12 cellular contexts compared by ENCODE assay signal in the genomic region with DNA sequence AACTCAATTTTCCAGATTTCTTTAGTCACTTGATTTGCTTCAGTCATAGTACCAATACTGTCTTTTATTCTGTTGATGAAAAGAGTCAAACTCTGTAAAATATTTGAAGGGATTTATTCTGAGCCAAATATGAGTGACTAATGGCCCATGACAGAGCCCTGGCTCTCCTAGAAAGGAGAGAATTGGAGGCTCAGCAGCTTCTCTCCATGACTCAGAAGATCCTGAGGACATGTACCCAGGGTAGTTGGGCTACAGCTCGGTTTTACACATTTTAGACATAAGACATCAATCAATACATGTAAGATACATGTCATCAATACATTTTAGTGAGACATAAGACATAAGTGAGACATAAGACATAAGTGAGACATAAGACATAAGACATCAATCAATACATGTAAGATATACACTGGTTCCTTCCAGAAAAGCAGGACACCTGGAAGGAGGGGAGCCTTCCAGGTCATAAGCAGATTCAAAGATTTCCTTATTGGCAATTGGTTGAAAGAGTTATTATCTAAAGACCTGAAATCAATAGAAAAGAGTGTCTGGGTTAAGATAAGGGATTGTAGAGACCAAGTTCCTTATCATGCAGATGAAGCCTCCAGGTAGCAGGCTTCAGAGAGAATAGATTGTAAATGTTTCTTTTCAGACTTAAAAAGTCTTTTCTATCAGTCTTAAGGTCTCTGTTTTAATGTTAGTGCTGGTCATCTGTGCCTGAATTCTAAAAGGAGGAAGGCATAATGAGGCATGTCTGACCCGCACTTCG.
A peak's percentile ranks its signal among the peaks of the same experiment; 100 is the strongest.
DNase-seq lines count a peak whose midpoint lies in the region; ATAC-seq and TF ChIP-seq lines count a peak whose summit lies in the region.
"Had no signal": no experiment of that assay in that cellular context is flagged by ENCODE, and none has a peak within 500 bp of the region (broad histone marks: within the 10 kb centered on the region; RNA-seq: fewer than 3 reads in every experiment).

No MANE protein-coding gene starts in this region.

- 63% methylated on average over 3 of the region's 3 CpGs for WGBS in suprapubic skin

- H3K36me3 ChIP-seq in suprapubic skin (no peaks in the 10 kb centered on the region), Peyer's patch (no peaks in the 10 kb centered on the region)

- H3K27me3 ChIP-seq in foreskin keratinocyte (no peaks in the 10 kb centered on the region), suprapubic skin (no peaks in the 10 kb centered on the region), Peyer's patch (no peaks in the 10 kb centered on the region)

- TF ChIP-seq POLR2A in suprapubic skin (IDR thresholded peaks at IDR 0.05) (no peak), Peyer's patch (IDR thresholded peaks at IDR 0.05) (no peak)

- H3K9me3 ChIP-seq in suprapubic skin = no peaks in the 10 kb centered on the region
- H3K9me3 ChIP-seq in Peyer's patch = no peaks in the 10 kb centered on the region

- H3K9me3 Mint-ChIP-seq in activated T-cell treated with anti-CD3 and anti-CD28 coated beads, Interleukin-2, amount 50 U/mL, for 72 hours = no peaks in the 10 kb centered on the region
- H3K9me3 Mint-ChIP-seq in activated T-cell treated with anti-CD3 and anti-CD28 coated beads, Interleukin-2, amount 50 U/mL, for 24 hours = no peaks in the 10 kb centered on the region
- H3K9me3 Mint-ChIP-seq in activated T-helper 1 cell treated with anti-CD3 and anti-CD28 coated beads, Interleukin-12 subunit alpha, Interleukin-12 subunit beta, Interleukin-2, Interleukin-4 antibody, amounts not matched to agents 30 ng/mL and 10 ng/mL and 1 ng/mL, durations not matched to agents 14 hours and 24 hours and 36 hours = peaks cover 16% of the 10 kb centered on the region
- H3K9me3 Mint-ChIP-seq: immature natural killer cell had no signal

- peak overlapping the region in 1 of 2 donors; percentile 6 for H3K4me3 Mint-ChIP-seq in activated T-cell treated with anti-CD3 and anti-CD28 coated beads, Interleukin-2, amount 50 U/mL, for 72 hours
- no peak overlapping the region for H3K4me3 Mint-ChIP-seq in activated T-cell treated with anti-CD3 and anti-CD28 coated beads, Interleukin-2, amount 50 U/mL, for 24 hours
- no peak overlapping the region for H3K4me3 Mint-ChIP-seq in activated T-helper 1 cell treated with anti-CD3 and anti-CD28 coated beads, Interleukin-12 subunit alpha, Interleukin-12 subunit beta, Interleukin-2, Interleukin-4 antibody, amounts not matched to agents 30 ng/mL and 10 ng/mL and 1 ng/mL, durations not matched to agents 14 hours and 24 hours and 36 hours
- H3K4me3 Mint-ChIP-seq: immature natural killer cell, naive B cell had no signal

- TF ChIP-seq CTCF in foreskin keratinocyte (conservative IDR thresholded peaks at IDR 0.05) (no peak), suprapubic skin (IDR thresholded peaks at IDR 0.05) (no peak), Peyer's patch (IDR thresholded peaks at IDR 0.05) (no peak)

- no peak for DNase-seq in activated T-cell treated with anti-CD3 and anti-CD28 coated beads, Interleukin-2, amount 50 U/mL, for 72 hours
- no peak for DNase-seq in activated T-cell treated with anti-CD3 and anti-CD28 coated beads, Interleukin-2, amount 50 U/mL, for 24 hours
- DNase-seq in activated T-helper 1 cell treated with anti-CD3 and anti-CD28 coated beads, Interleukin-12 subunit alpha, Interleukin-12 subunit beta, Interleukin-2, Interleukin-4 antibody, amounts not matched to agents 30 ng/mL and 10 ng/mL and 1 ng/mL, durations not matched to agents 14 hours and 24 hours and 36 hours (ENCODE audit: low spot score) = no peak
- DNase-seq in foreskin keratinocyte (peak; percentile 67 to 89), suprapubic skin (ENCODE audit: low spot score in 2 of 2) (no peak), Peyer's patch (no peak), NCI-H345 (lab: John Stamatoyannopoulos, UW) (no peak)
- no peak for DNase-seq in activated CD8-positive, alpha-beta memory T cell treated with anti-CD3 and anti-CD28 coated beads, Interleukin-2, amount 50 U/mL, for 4 hours
- DNase-seq: DND-41, immature natural killer cell, naive B cell, right cardiac atrium had no signal

- H3K27me3 Mint-ChIP-seq in activated T-cell treated with anti-CD3 and anti-CD28 coated beads, Interleukin-2, amount 50 U/mL, for 72 hours (ENCODE audit: low read depth) = peaks cover 9% of the 10 kb centered on the region
- H3K27me3 Mint-ChIP-seq in activated T-cell treated with anti-CD3 and anti-CD28 coated beads, Interleukin-2, amount 50 U/mL, for 24 hours = peaks cover 10% of the 10 kb centered on the region
- peaks cover 4% of the 10 kb centered on the region for H3K27me3 Mint-ChIP-seq in activated T-helper 1 cell treated with anti-CD3 and anti-CD28 coated beads, Interleukin-12 subunit alpha, Interleukin-12 subunit beta, Interleukin-2, Interleukin-4 antibody, amounts not matched to agents 30 ng/mL and 10 ng/mL and 1 ng/mL, durations not matched to agents 14 hours and 24 hours and 36 hours (ENCODE audit: insufficient read depth)

- no peak for ATAC-seq in activated T-cell treated with anti-CD3 and anti-CD28 coated beads, Interleukin-2, amount 50 U/mL, for 72 hours (replicated peaks in 1 of 2)
- ATAC-seq in foreskin keratinocyte = peak; percentile 64

- peak overlapping the region; percentile 14 for H3K27ac Mint-ChIP-seq in activated T-cell treated with anti-CD3 and anti-CD28 coated beads, Interleukin-2, amount 50 U/mL, for 72 hours
- no peak overlapping the region for H3K27ac Mint-ChIP-seq in activated T-cell treated with anti-CD3 and anti-CD28 coated beads, Interleukin-2, amount 50 U/mL, for 24 hours
- H3K27ac Mint-ChIP-seq in activated T-helper 1 cell treated with anti-CD3 and anti-CD28 coated beads, Interleukin-12 subunit alpha, Interleukin-12 subunit beta, Interleukin-2, Interleukin-4 antibody, amounts not matched to agents 30 ng/mL and 10 ng/mL and 1 ng/mL, durations not matched to agents 14 hours and 24 hours and 36 hours = peak overlapping the region; percentile 6
- H3K27ac Mint-ChIP-seq: immature natural killer cell, naive B cell had no signal

- no peak for TF ChIP-seq EP300 in suprapubic skin (IDR thresholded peaks at IDR 0.05)

- intact Hi-C loops in activated T-helper 1 cell treated with anti-CD3 and anti-CD28 coated beads, Interleukin-12 subunit alpha, Interleukin-12 subunit beta, Interleukin-2, Interleukin-4 antibody, amounts not matched to agents 30 ng/mL and 10 ng/mL and 1 ng/mL, durations not matched to agents 14 hours and 24 hours and 36 hours (cut with micrococcal nuclease) = loop anchor here (5.0 kb wide), 1 partner anchor 519 kb away; no protein-coding TSS in a partner anchor

- peak overlapping the region; percentile 45 for H3K27ac ChIP-seq in foreskin keratinocyte
- peak overlapping the region; percentile 55 for H3K27ac ChIP-seq in suprapubic skin
- peak overlapping the region in 1 of 4 donors; percentile 15 for H3K27ac ChIP-seq in Peyer's patch

- H3K4me3 ChIP-seq in suprapubic skin (no peak overlapping the region), Peyer's patch (no peak overlapping the region)

- H3K4me1 Mint-ChIP-seq in activated T-cell treated with anti-CD3 and anti-CD28 coated beads, Interleukin-2, amount 50 U/mL, for 72 hours (ENCODE audit: low read depth) = peaks cover 44% of the 10 kb centered on the region
- H3K4me1 Mint-ChIP-seq in activated T-cell treated with anti-CD3 and anti-CD28 coated beads, Interleukin-2, amount 50 U/mL, for 24 hours (ENCODE audit: low read depth) = peaks cover 44% of the 10 kb centered on the region
- H3K4me1 Mint-ChIP-seq in activated T-helper 1 cell treated with anti-CD3 and anti-CD28 coated beads, Interleukin-12 subunit alpha, Interleukin-12 subunit beta, Interleukin-2, Interleukin-4 antibody, amounts not matched to agents 30 ng/mL and 10 ng/mL and 1 ng/mL, durations not matched to agents 14 hours and 24 hours and 36 hours (ENCODE audit: low read depth) = peaks cover 38% of the 10 kb centered on the region
- H3K4me1 Mint-ChIP-seq: immature natural killer cell, naive B cell had no signal

- peaks cover 58% of the 10 kb centered on the region for H3K4me1 ChIP-seq in foreskin keratinocyte
- H3K4me1 ChIP-seq in suprapubic skin = peaks cover 31% of the 10 kb centered on the region
- no peaks in the 10 kb centered on the region for H3K4me1 ChIP-seq in Peyer's patch

- peaks cover 0 to 2% of the 10 kb centered on the region in 2 donors for H3K36me3 Mint-ChIP-seq in activated T-cell treated with anti-CD3 and anti-CD28 coated beads, Interleukin-2, amount 50 U/mL, for 72 hours (ENCODE audit: insufficient read depth in 2 of 2)
- no peaks in the 10 kb centered on the region for H3K36me3 Mint-ChIP-seq in activated T-cell treated with anti-CD3 and anti-CD28 coated beads, Interleukin-2, amount 50 U/mL, for 24 hours (ENCODE audit: low read depth)
- peaks cover 6% of the 10 kb centered on the region for H3K36me3 Mint-ChIP-seq in activated T-helper 1 cell treated with anti-CD3 and anti-CD28 coated beads, Interleukin-12 subunit alpha, Interleukin-12 subunit beta, Interleukin-2, Interleukin-4 antibody, amounts not matched to agents 30 ng/mL and 10 ng/mL and 1 ng/mL, durations not matched to agents 14 hours and 24 hours and 36 hours (ENCODE audit: low read depth)
- H3K36me3 Mint-ChIP-seq: immature natural killer cell, naive B cell had no signal

Comparison
In these comparisons a context has a peak if more than half of its experiments do, and no peak if none do; other contexts are left out.
1. DNase-seq: peak in foreskin keratinocyte (2 of 2); none in activated T-cell treated with anti-CD3 and anti-CD28 coated beads, Interleukin-2, amount 50 U/mL, for 72 hours (0 of 2), activated T-cell treated with anti-CD3 and anti-CD28 coated beads, Interleukin-2, amount 50 U/mL, for 24 hours (single experiment), activated T-helper 1 cell treated with anti-CD3 and anti-CD28 coated beads, Interleukin-12 subunit alpha, Interleukin-12 subunit beta, Interleukin-2, Interleukin-4 antibody, amounts not matched to agents 30 ng/mL and 10 ng/mL and 1 ng/mL, durations not matched to agents 14 hours and 24 hours and 36 hours (single experiment), suprapubic skin (0 of 2), Peyer's patch (0 of 3), NCI-H345 (single experiment) and activated CD8-positive, alpha-beta memory T cell treated with anti-CD3 and anti-CD28 coated beads, Interleukin-2, amount 50 U/mL, for 4 hours (single experiment).